ENCODE assay signal across 11 cellular contexts in genomic region chr1:241895013-241895412, GRCh38. TPM values are rescaled to one million over a fixed set of nuclear protein-coding genes. Genes with fewer than 3 reads are reported as not detected.
DNase-seq lines count a peak whose midpoint lies in the region; ATAC-seq and TF ChIP-seq lines count a peak whose summit lies in the region.
"Had no signal": no experiment of that assay in that cellular context is flagged by ENCODE, and none has a peak within 500 bp of the region (broad histone marks: within the 10 kb centered on the region; RNA-seq: fewer than 3 reads in every experiment).

No MANE protein-coding gene starts in this region.

- no peaks in the 10 kb centered on the region for H3K9me2 ChIP-seq in SK-N-SH

- intact Hi-C loops in upper lobe of right lung (cut with DNase I), result no loop called here

- H3K27me3 ChIP-seq in upper lobe of right lung, result no peaks in the 10 kb centered on the region
- H3K27me3 ChIP-seq in SK-N-SH (ENCODE audit: insufficient read depth), result no peaks in the 10 kb centered on the region
- H3K27me3 ChIP-seq: BLaER1 treated with 17β-estradiol and CSF1 and Interleukin-3, amounts not matched to agents 10 nM and 100 nM had no signal

- CTCF ChIA-PET in RWPE1 (lab: Yijun Ruan, JAX) (interaction anchor here (3.8 kb wide), 1 partner anchor 103 kb away, joined by 34 read pairs; the partner anchor contains the start of gene MAP1LC3C), SK-N-SH (lab: Yijun Ruan, JAX) (interaction anchor here (0.7 to 6.6 kb wide), 3 partner anchors 19 to 127 kb away, joined by 5 to 36 read pairs (median 7); no protein-coding TSS in a partner anchor)

- H3K4me1 ChIP-seq in upper lobe of right lung (no peaks in the 10 kb centered on the region), SK-N-SH (ENCODE audit: control insufficient read depth in 1 of 2, insufficient read depth in 2 of 2, low read depth in 1 of 2, low read length in 1 of 2) (peaks cover 0 to 5% of the 10 kb centered on the region in 2 experiments; a peak in 1 of 4 replicates)

- no peak overlapping the region for H3K4me3 ChIP-seq in upper lobe of right lung
- H3K4me3 ChIP-seq in SK-N-SH (ENCODE audit: low read depth in 2 of 2, low read length in 1 of 2), result no peak overlapping the region
- H3K4me3 ChIP-seq: BLaER1 treated with 17β-estradiol and CSF1 and Interleukin-3, amounts not matched to agents 10 nM and 100 nM had no signal

- no peak for TF ChIP-seq EP300 in SK-N-SH (IDR thresholded peaks at IDR 0.05; ENCODE audit: borderline replicate concordance in 1 of 2, low read depth in 1 of 2, low read length in 1 of 2)

- no peak overlapping the region for H3K27ac ChIP-seq in RWPE1
- H3K27ac ChIP-seq in upper lobe of right lung, result no peak overlapping the region
- no peak overlapping the region for H3K27ac ChIP-seq in SK-N-SH (ENCODE audit: low read depth in 2 of 2, low read length in 1 of 2)
- H3K27ac ChIP-seq: BLaER1 treated with 17β-estradiol and CSF1 and Interleukin-3, amounts not matched to agents 10 nM and 100 nM had no signal

- POLR2A ChIA-PET in RWPE1 (lab: Yijun Ruan, JAX; ENCODE audit: low non-redundant PET) (no interaction called here), SK-N-SH (lab: Yijun Ruan, JAX) (no interaction called here)

- no peaks in the 10 kb centered on the region for H3K36me3 ChIP-seq in upper lobe of right lung
- H3K36me3 ChIP-seq in SK-N-SH (replicated peaks in 1 of 2; ENCODE audit: control insufficient read depth in 1 of 2, insufficient read depth in 2 of 2, low read length in 1 of 2), result peaks cover 0 to 5% of the 10 kb centered on the region in 2 experiments

- no peaks in the 10 kb centered on the region for H3F3A ChIP-seq in SK-N-SH (replicated peaks; ENCODE audit: insufficient read depth)

- H2AFZ ChIP-seq in SK-N-SH (ENCODE audit: low read depth), result no peak overlapping the region

- no peak overlapping the region for H3K4me2 ChIP-seq in SK-N-SH
- H3K4me2 ChIP-seq: BLaER1 treated with 17β-estradiol and CSF1 and Interleukin-3, amounts not matched to agents 10 nM and 100 nM had no signal

- no peak overlapping the region for H3K9ac ChIP-seq in SK-N-SH
- H3K9ac ChIP-seq: BLaER1 treated with 17β-estradiol and CSF1 and Interleukin-3, amounts not matched to agents 10 nM and 100 nM had no signal

- ATAC-seq in GM18519 (IDR thresholded peaks at IDR 0.05; ENCODE audit: low FRiP score, unreplicated experiment) (peak; percentile 60), GM21526 (IDR thresholded peaks at IDR 0.05; ENCODE audit: low FRiP score, unreplicated experiment) (peak; percentile 52), HG03139 (IDR thresholded peaks at IDR 0.05; ENCODE audit: unreplicated experiment) (peak; percentile 79), upper lobe of right lung (no peak), GM21723 (IDR thresholded peaks at IDR 0.05; ENCODE audit: unreplicated experiment) (no peak)

- no peak for TF ChIP-seq RAD21 in SK-N-SH (IDR thresholded peaks at IDR 0.05; ENCODE audit: low read length)

- H3K9me3 ChIP-seq in upper lobe of right lung, result no peaks in the 10 kb centered on the region
- no peaks in the 10 kb centered on the region for H3K9me3 ChIP-seq in SK-N-SH
- H3K9me3 ChIP-seq: BLaER1 treated with 17β-estradiol and CSF1 and Interleukin-3, amounts not matched to agents 10 nM and 100 nM had no signal

- no peaks in the 10 kb centered on the region for H4K20me1 ChIP-seq in SK-N-SH (ENCODE audit: insufficient read depth)
- H4K20me1 ChIP-seq: BLaER1 treated with 17β-estradiol and CSF1 and Interleukin-3, amounts not matched to agents 10 nM and 100 nM had no signal

- no peak for TF ChIP-seq CTCF in RWPE1 (conservative IDR thresholded peaks at IDR 0.05; ENCODE audit: low read depth)
- no peak for TF ChIP-seq CTCF in upper lobe of right lung (IDR thresholded peaks at IDR 0.05)
- no peak for TF ChIP-seq CTCF in SK-N-SH (IDR thresholded peaks at IDR 0.05)

- no peaks in the 10 kb centered on the region for H3K79me2 ChIP-seq in SK-N-SH (ENCODE audit: insufficient read depth)

- WGBS in SK-N-SH (ENCODE audit: low lambda C conversion rate), result 66% methylated on average over 2 of the region's 2 CpGs

- DNase-seq in RWPE1 (ENCODE audit: low spot score) (peak; percentile 8), upper lobe of right lung (no peak), SK-N-SH (no peak)
- no peak for DNase-seq in stimulated activated naive CD4-positive, alpha-beta T cell (lab: John Stamatoyannopoulos, UW)
- DNase-seq: MM.1S, NCI-H82 had no signal

TF ChIP-seq in SK-N-SH, 30 proteins besides CTCF, POLR2A, EP300 and RAD21:
- TF ChIP-seq ELF1 (IDR thresholded peaks at IDR 0.05) (no peak), PBX3 (IDR thresholded peaks at IDR 0.05) (no peak), IRF3 (IDR thresholded peaks at IDR 0.05; ENCODE audit: low read depth, low read length) (no peak), RXRA (IDR thresholded peaks at IDR 0.05; ENCODE audit: borderline replicate concordance, low read depth) (no peak), JUND (IDR thresholded peaks at IDR 0.05) (no peak), REST (IDR thresholded peaks at IDR 0.05; ENCODE audit: low read depth, low read length) (no peak), NFIC (IDR thresholded peaks at IDR 0.05; ENCODE audit: borderline replicate concordance) (no peak), FOXJ3 (CRISPR knock-in tag; IDR thresholded peaks at IDR 0.05) (no peak), FOSL2 (IDR thresholded peaks at IDR 0.05; ENCODE audit: borderline replicate concordance, low read depth) (no peak), GABPA (IDR thresholded peaks at IDR 0.05; ENCODE audit: low read depth) (no peak), TCF12 (IDR thresholded peaks at IDR 0.05) (no peak), RFX5 (IDR thresholded peaks at IDR 0.05; ENCODE audit: low read length) (no peak)
TF ChIP-seq in SK-N-SH: peak in this region for 0.

RNA-seq across cellular contexts. Expression of gene EXO1, which starts 47.0 kb away (rescaled TPM):
- total RNA-seq in upper lobe of right lung, result 0.32 TPM
- 3.9 and 4.6 TPM in 2 replicates for polyA plus RNA-seq in SK-N-SH (2012; rRNA removed)
- polyA plus RNA-seq in SK-N-SH (2012; cell fraction: cytosol; rRNA removed), result 4.9 and 5.7 TPM in 2 replicates
- polyA plus RNA-seq in SK-N-SH (2012; cell fraction: nucleus; rRNA removed), result 5.7 and 6.8 TPM in 2 replicates

Comparison
In these comparisons a context has a peak if more than half of its experiments do, and no peak if none do; other contexts are left out.
1. ATAC-seq: peak in GM18519 (single experiment), GM21526 (single experiment) and HG03139 (single experiment); none in upper lobe of right lung (single experiment) and GM21723 (single experiment).